Comparison of ENCODE assay signal across 15 cellular contexts in genomic region chr3:172869356-172869755, GRCh38.
DNase-seq lines count a peak whose midpoint lies in the region; ATAC-seq, FAIRE-seq and TF ChIP-seq lines count a peak whose summit lies in the region.
"Had no signal": no experiment of that assay in that cellular context is flagged by ENCODE, and none has a peak within 500 bp of the region (broad histone marks: within the 10 kb centered on the region; RNA-seq: fewer than 3 reads in every experiment).

No MANE protein-coding gene starts in this region.

- FAIRE-seq in urothelium cell line (lab: Jason Lieb, UNC), result no peak

- TF ChIP-seq EP300 in Ishikawa (IDR thresholded peaks at IDR 0.05; ENCODE audit: borderline replicate concordance), result no peak

- DNase-seq in AG09309 (ENCODE audit: low read depth) (peak; percentile 16), NCI-H748 (lab: John Stamatoyannopoulos, UW; ENCODE audit: unreplicated experiment) (peak; percentile 64), fibroblast of the aortic adventitia (ENCODE audit: low read depth) (peak; percentile 77), urothelium cell line (ENCODE audit: low spot score) (no peak), SKM-1 treated with dmso at 0.1 percent for 144 hours (lab: John Stamatoyannopoulos, UW; ENCODE audit: unreplicated experiment) (no peak), amygdala (lab: John Stamatoyannopoulos, UW) (no peak)
- DNase-seq: activated T-cell treated with anti-CD3 and anti-CD28 coated beads, Interleukin-2, amount 50 U/mL, for 1 hour; effector memory CD8-positive, alpha-beta T cell; GF-D8; hypothalamus; NCI-H526 treated with DMSO at 0.1 percent for 48 hours; stimulated activated CD4-positive, alpha-beta T cell treated with anti-CD3 and anti-CD28 coated beads, Interleukin-4, amount 100 ng/mL, for 4 hours had no signal

- H3K4me3 ChIP-seq in AG09309 (ENCODE audit: control insufficient read depth, low read depth, low read length) (no peak overlapping the region), fibroblast of the aortic adventitia (ENCODE audit: low read depth, low read length) (no peak overlapping the region)
- H3K4me3 ChIP-seq: SJSA1 had no signal

- ATAC-seq in HG03521 (IDR thresholded peaks at IDR 0.05; ENCODE audit: unreplicated experiment), result no peak
- ATAC-seq: effector memory CD8-positive, alpha-beta T cell had no signal

- no peak for TF ChIP-seq RAD21 in Ishikawa (IDR thresholded peaks at IDR 0.05; ENCODE audit: low read depth)

- no peak for TF ChIP-seq CTCF in AG09309 (IDR thresholded peaks at IDR 0.05; ENCODE audit: control insufficient read depth, insufficient read depth, low read depth, low read length, missing control alignments)
- TF ChIP-seq CTCF in fibroblast of the aortic adventitia (IDR thresholded peaks at IDR 0.05; ENCODE audit: insufficient read depth, low read length), result no peak

TF ChIP-seq in Ishikawa, 13 proteins besides CTCF, POLR2A, EP300 and RAD21:
- TF ChIP-seq, protein P1, sequence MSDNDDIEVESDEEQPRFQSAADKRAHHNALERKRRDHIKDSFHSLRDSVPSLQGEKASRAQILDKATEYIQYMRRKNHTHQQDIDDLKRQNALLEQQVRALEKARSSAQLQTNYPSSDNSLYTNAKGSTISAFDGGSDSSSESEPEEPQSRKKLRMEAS (IDR thresholded peaks at IDR 0.05), result no peak
- TF ChIP-seq CEBPB (IDR thresholded peaks at IDR 0.05), result peak; percentile 95
- 0 out of 2 replicates have a peak, but pooled peaks have one; percentile 38 for TF ChIP-seq TAF1 (IDR thresholded peaks at IDR 0.05; ENCODE audit: low read depth)
- TF ChIP-seq TEAD4 (IDR thresholded peaks at IDR 0.05), result peak; percentile 31; the same call in 1 of the 2 replicates
TF ChIP-seq in Ishikawa: peak in this region for 3.

Comparison
In these comparisons a context has a peak if more than half of its experiments do, and no peak if none do; other contexts are left out.
1. DNase-seq: peak in AG09309 (single experiment), NCI-H748 (single experiment) and fibroblast of the aortic adventitia (single experiment); none in urothelium cell line (single experiment), SKM-1 treated with dmso at 0.1 percent for 144 hours (single experiment) and amygdala (0 of 56).